In genomic region chr2:210004893-210005292, GRCh38 we compare ENCODE assay signal across 15 cellular contexts. TPM values are rescaled to one million over a fixed set of nuclear protein-coding genes. Genes with fewer than 3 reads are reported as not detected.
DNase-seq lines count a peak whose midpoint lies in the region; ATAC-seq, FAIRE-seq and TF ChIP-seq lines count a peak whose summit lies in the region.
"Had no signal": no experiment of that assay in that cellular context is flagged by ENCODE, and none has a peak within 500 bp of the region (broad histone marks: within the 10 kb centered on the region; RNA-seq: fewer than 3 reads in every experiment).

No MANE protein-coding gene starts in this region.

- no peak for TF ChIP-seq RAD21 in SK-N-SH (IDR thresholded peaks at IDR 0.05; ENCODE audit: low read length)

- H3F3A ChIP-seq in SK-N-SH (replicated peaks; ENCODE audit: insufficient read depth) = peaks cover 3% of the 10 kb centered on the region

- H4K20me1 ChIP-seq in SK-N-SH (ENCODE audit: insufficient read depth) (peaks cover 45% of the 10 kb centered on the region), astrocyte (ENCODE audit: insufficient read depth, low read length) (peaks cover 54% of the 10 kb centered on the region), osteoblast (ENCODE audit: insufficient read depth, low read length) (peaks cover 13% of the 10 kb centered on the region)

- peaks cover 34% of the 10 kb centered on the region for H3K4me1 Mint-ChIP-seq in astrocyte (ENCODE audit: low read depth, unreplicated experiment)

- no peaks in the 10 kb centered on the region for H3K9me3 Mint-ChIP-seq in astrocyte (ENCODE audit: unreplicated experiment)
- H3K9me3 Mint-ChIP-seq: activated CD4-positive, alpha-beta memory T cell treated with anti-CD3 and anti-CD28 coated beads for 36 hours had no signal

- H3K36me3 ChIP-seq in SK-N-SH (replicated peaks in 1 of 2; ENCODE audit: control insufficient read depth in 1 of 2, insufficient read depth in 2 of 2, low read length in 1 of 2) (peaks cover 20 to 38% of the 10 kb centered on the region in 2 experiments), astrocyte (ENCODE audit: insufficient read depth, low read length) (peaks cover 17% of the 10 kb centered on the region), osteoblast (ENCODE audit: insufficient read depth, low read length) (no peaks in the 10 kb centered on the region)
- H3K36me3 ChIP-seq: suprapubic skin had no signal

- TF ChIP-seq POLR2A in NB4 (IDR thresholded peaks at IDR 0.05; ENCODE audit: extremely low read depth, insufficient read length) = no peak

- POLR2A ChIA-PET in SK-N-SH (lab: Yijun Ruan, JAX) = interaction anchor here (1.2 kb wide), 1 partner anchor 425 kb away, joined by 3 read pairs; no protein-coding TSS in a partner anchor

- H3K4me3 ChIP-seq in SK-N-SH (ENCODE audit: low read depth in 2 of 2, low read length in 1 of 2) = no peak overlapping the region
- peak overlapping the region; percentile 99 for H3K4me3 ChIP-seq in NB4 (ENCODE audit: low read depth, low read length)
- H3K4me3 ChIP-seq in astrocyte (ENCODE audit: insufficient read depth, low read depth, low read length) = no peak overlapping the region
- no peak overlapping the region for H3K4me3 ChIP-seq in osteoblast (ENCODE audit: insufficient read depth, low read length)
- H3K4me3 ChIP-seq: suprapubic skin had no signal

- TF ChIP-seq CTCF in SK-N-SH (IDR thresholded peaks at IDR 0.05) = no peak
- no peak for TF ChIP-seq CTCF in NB4 (IDR thresholded peaks at IDR 0.05; ENCODE audit: low read depth, low read length)
- TF ChIP-seq CTCF in astrocyte (IDR thresholded peaks at IDR 0.05; ENCODE audit: insufficient read depth, low read depth, low read length) = no peak
- no peak for TF ChIP-seq CTCF in osteoblast (IDR thresholded peaks at IDR 0.05; ENCODE audit: extremely low read depth, low read depth, low read length)

- ATAC-seq in SK-N-SH treated with all-trans-retinoic acid at 6 μM for 48 hours (no peak), HG03520 (IDR thresholded peaks at IDR 0.05; ENCODE audit: unreplicated experiment) (no peak), HG02610 (IDR thresholded peaks at IDR 0.05; ENCODE audit: unreplicated experiment) (no peak), GM21381 (IDR thresholded peaks at IDR 0.05; ENCODE audit: unreplicated experiment) (no peak)

- peak overlapping the region; percentile 96 for H3K4me3 Mint-ChIP-seq in astrocyte (ENCODE audit: unreplicated experiment)
- H3K4me3 Mint-ChIP-seq: activated CD4-positive, alpha-beta memory T cell treated with anti-CD3 and anti-CD28 coated beads for 36 hours had no signal

- H3K79me2 ChIP-seq in SK-N-SH (ENCODE audit: insufficient read depth) (peaks cover 75% of the 10 kb centered on the region), astrocyte (ENCODE audit: insufficient read depth, low read length) (peaks cover 75% of the 10 kb centered on the region), osteoblast (ENCODE audit: insufficient read depth, low read length) (peaks cover 74% of the 10 kb centered on the region)

- H3K36me3 Mint-ChIP-seq in astrocyte (ENCODE audit: low read depth, unreplicated experiment) = peaks cover under 1% of the 10 kb centered on the region

- FAIRE-seq in astrocyte (lab: Jason Lieb, UNC) = no peak
- FAIRE-seq: A204.1 had no signal

- DNase-seq in SK-N-SH = no peak
- peak; percentile 15 for DNase-seq in NB4 (ENCODE audit: low read depth)
- no peak for DNase-seq in astrocyte (ENCODE audit: low read depth)
- peak; percentile 18 for DNase-seq in osteoblast (ENCODE audit: insufficient read length, low spot score, missing footprints)
- DNase-seq: activated CD4-positive, alpha-beta memory T cell treated with anti-CD3 and anti-CD28 coated beads for 36 hours; amniotic stem cell; DMS53; effector memory CD4-positive, alpha-beta T cell; NCI-H526 had no signal

- no peak overlapping the region for H2AFZ ChIP-seq in SK-N-SH (ENCODE audit: low read depth)
- no peak overlapping the region for H2AFZ ChIP-seq in astrocyte (ENCODE audit: low read depth, low read length)
- H2AFZ ChIP-seq in osteoblast (ENCODE audit: low read length) = no peak overlapping the region

- H3K9ac ChIP-seq in SK-N-SH = no peak overlapping the region
- peak overlapping the region; percentile 38 for H3K9ac ChIP-seq in astrocyte (ENCODE audit: low read length)

- H3K27me3 Mint-ChIP-seq in astrocyte (ENCODE audit: low read depth, unreplicated experiment) = no peaks in the 10 kb centered on the region
- H3K27me3 Mint-ChIP-seq: activated CD4-positive, alpha-beta memory T cell treated with anti-CD3 and anti-CD28 coated beads for 36 hours had no signal

- CTCF ChIA-PET in SK-N-SH (lab: Yijun Ruan, JAX) = interaction anchor here (0.8 to 1.2 kb wide), 5 partner anchors 44 to 670 kb away, joined by 3 to 4 read pairs (median 3); no protein-coding TSS in a partner anchor

- H3K27ac Mint-ChIP-seq in astrocyte (ENCODE audit: unreplicated experiment) = no peak overlapping the region
- H3K27ac Mint-ChIP-seq: activated CD4-positive, alpha-beta memory T cell treated with anti-CD3 and anti-CD28 coated beads for 36 hours had no signal

- peaks cover 7 to 17% of the 10 kb centered on the region in 2 experiments for H3K4me1 ChIP-seq in SK-N-SH (ENCODE audit: control insufficient read depth in 1 of 2, insufficient read depth in 2 of 2, low read depth in 1 of 2, low read length in 1 of 2)
- H3K4me1 ChIP-seq in astrocyte (ENCODE audit: insufficient read depth, low read length) = peaks cover 3% of the 10 kb centered on the region
- H3K4me1 ChIP-seq in osteoblast (ENCODE audit: insufficient read depth, low read length) = peaks cover 19% of the 10 kb centered on the region

- no peaks in the 10 kb centered on the region for H3K27me3 ChIP-seq in SK-N-SH (ENCODE audit: insufficient read depth)
- H3K27me3 ChIP-seq in astrocyte (ENCODE audit: insufficient read depth, low read length) = no peaks in the 10 kb centered on the region
- H3K27me3 ChIP-seq in osteoblast (ENCODE audit: insufficient read depth, low read length) = no peaks in the 10 kb centered on the region
- H3K27me3 ChIP-seq: suprapubic skin had no signal

- peak overlapping the region; percentile 78; the same call in 1 of the 2 replicates for H3K4me2 ChIP-seq in SK-N-SH
- H3K4me2 ChIP-seq in astrocyte (ENCODE audit: low read length) = peak overlapping the region; percentile 89
- H3K4me2 ChIP-seq in osteoblast (ENCODE audit: insufficient read depth, low read length) = no peak overlapping the region

- TF ChIP-seq EP300 in SK-N-SH (IDR thresholded peaks at IDR 0.05; ENCODE audit: borderline replicate concordance in 1 of 2, low read depth in 1 of 2, low read length in 1 of 2) = no peak

- H3K9me2 ChIP-seq in SK-N-SH = no peaks in the 10 kb centered on the region

- H3K27ac ChIP-seq in SK-N-SH (ENCODE audit: low read depth in 2 of 2, low read length in 1 of 2) = no peak overlapping the region
- no peak overlapping the region for H3K27ac ChIP-seq in astrocyte (ENCODE audit: low read depth, low read length)
- H3K27ac ChIP-seq in osteoblast (ENCODE audit: low read depth, low read length) = no peak overlapping the region
- H3K27ac ChIP-seq: suprapubic skin had no signal

- 38% methylated on average over 2 of the region's 2 CpGs for WGBS in SK-N-SH (ENCODE audit: low lambda C conversion rate)

- H3K9me3 ChIP-seq in SK-N-SH = no peaks in the 10 kb centered on the region
- no peaks in the 10 kb centered on the region for H3K9me3 ChIP-seq in astrocyte (ENCODE audit: insufficient read depth, low read depth, low read length)
- H3K9me3 ChIP-seq in osteoblast (ENCODE audit: low read depth, low read length) = no peaks in the 10 kb centered on the region
- H3K9me3 ChIP-seq: suprapubic skin had no signal

TF ChIP-seq in SK-N-SH, 30 proteins besides CTCF, POLR2A, EP300 and RAD21 (continues in another document):
- no peak for TF ChIP-seq FOXJ3 (CRISPR knock-in tag; IDR thresholded peaks at IDR 0.05)
- no peak for TF ChIP-seq IRF3 (IDR thresholded peaks at IDR 0.05; ENCODE audit: low read depth, low read length)
- no peak for TF ChIP-seq FOSL2 (IDR thresholded peaks at IDR 0.05; ENCODE audit: borderline replicate concordance, low read depth)
- TF ChIP-seq TAF1 (IDR thresholded peaks at IDR 0.05; ENCODE audit: borderline replicate concordance, low read depth, low read length) = no peak
- TF ChIP-seq YY1 (IDR thresholded peaks at IDR 0.05; ENCODE audit: low read depth) = no peak
- TF ChIP-seq FOXM1 (IDR thresholded peaks at IDR 0.05; ENCODE audit: low read depth) = no peak

TF ChIP-seq in SK-N-SH treated with all-trans-retinoic acid at 6 μM for 48 hours, 23 proteins besides CTCF, POLR2A, EP300 and RAD21 (continues in another document):
- TF ChIP-seq ZNF8 (CRISPR knock-in tag; IDR thresholded peaks at IDR 0.05) (no peak), ZFP30 (CRISPR knock-in tag; IDR thresholded peaks at IDR 0.05) (no peak), OSR1 (CRISPR knock-in tag; IDR thresholded peaks at IDR 0.05) (no peak), CSRNP3 (CRISPR knock-in tag; IDR thresholded peaks at IDR 0.05) (no peak)

RNA-seq across cellular contexts. Expression of gene RPE, which starts 2.5 kb away (rescaled TPM):
- polyA plus RNA-seq in SK-N-SH (2012; rRNA removed) = 62.9 and 86.6 TPM in 2 replicates
- 56.7 and 69.7 TPM in 2 replicates for polyA plus RNA-seq in SK-N-SH (2012; cell fraction: cytosol; rRNA removed)
- polyA plus RNA-seq in SK-N-SH (2012; cell fraction: nucleus; rRNA removed) = 48.2 and 62.1 TPM in 2 replicates
- total RNA-seq in astrocyte (62.1 and 67.9 TPM in 2 replicates), osteoblast (60.1 and 68.0 TPM in 2 replicates)

Comparison
In these comparisons a context has a peak if more than half of its experiments do, and no peak if none do; other contexts are left out.
1. DNase-seq: peak in NB4 (single experiment) and osteoblast (single experiment); none in SK-N-SH (single experiment) and astrocyte (single experiment).